ENCODE assay signal across 15 cellular contexts in genomic region chr13:23674795-23675640, GRCh38.
DNase-seq lines count a peak whose midpoint lies in the region; ATAC-seq, FAIRE-seq and TF ChIP-seq lines count a peak whose summit lies in the region.
"Had no signal": no experiment of that assay in that cellular context is flagged by ENCODE, and none has a peak within 500 bp of the region (broad histone marks: within the 10 kb centered on the region; RNA-seq: fewer than 3 reads in every experiment).

No MANE protein-coding gene starts in this region.

- H3K4me3 ChIP-seq in epithelial cell of esophagus (ENCODE audit: low read length) (no peak overlapping the region), smooth muscle cell (no peak overlapping the region)
- H3K4me3 ChIP-seq: skin epidermis had no signal

- no peaks in the 10 kb centered on the region for H3K9me3 ChIP-seq in smooth muscle cell (replicated peaks; ENCODE audit: low read depth)

- TF ChIP-seq CTCF in epithelial cell of esophagus (IDR thresholded peaks at IDR 0.05; ENCODE audit: insufficient read depth, low read depth, low read length, missing control alignments), result no peak
- TF ChIP-seq CTCF in smooth muscle cell (IDR thresholded peaks at IDR 0.05; ENCODE audit: borderline replicate concordance, insufficient read depth, poor library complexity, severe bottlenecking), result no peak

- H3K36me3 ChIP-seq in smooth muscle cell (ENCODE audit: low read depth), result no peaks in the 10 kb centered on the region

- H4K20me1 ChIP-seq in smooth muscle cell (ENCODE audit: low read depth), result no peaks in the 10 kb centered on the region

- H2AFZ ChIP-seq in smooth muscle cell (ENCODE audit: low read depth), result no peak overlapping the region

- peaks cover 13% of the 10 kb centered on the region for H3K4me1 ChIP-seq in smooth muscle cell (ENCODE audit: low read depth)

- in situ Hi-C loops in KBM-7 (cut with MboI; ENCODE audit: low pct_unique_long_range_greater_than_20kb, low sequenced_read_pairs), result no loop called here

- 63% methylated on average over 5 of the region's 5 CpGs for WGBS in smooth muscle cell (ENCODE audit: low lambda C conversion rate)

- H3K27me3 ChIP-seq in smooth muscle cell (ENCODE audit: low read depth), result no peaks in the 10 kb centered on the region

- H3K4me3 Mint-ChIP-seq in activated T-cell treated with anti-CD3 and anti-CD28 coated beads, Interleukin-2, amount 50 U/mL, for 72 hours, result peak overlapping the region in 1 of 2 donors; percentile 32
- H3K4me3 Mint-ChIP-seq: naive B cell had no signal

- H3K27me3 Mint-ChIP-seq in activated T-cell treated with anti-CD3 and anti-CD28 coated beads, Interleukin-2, amount 50 U/mL, for 72 hours (ENCODE audit: low read depth), result peaks cover 12% of the 10 kb centered on the region

- peak overlapping the region; percentile 59 for H3K9ac ChIP-seq in smooth muscle cell (ENCODE audit: low read depth)

- H3K4me2 ChIP-seq in smooth muscle cell, result peak overlapping the region; percentile 62

- H3K79me2 ChIP-seq in smooth muscle cell (ENCODE audit: low read depth), result no peaks in the 10 kb centered on the region

- no peaks in the 10 kb centered on the region for H3K9me3 Mint-ChIP-seq in activated T-cell treated with anti-CD3 and anti-CD28 coated beads, Interleukin-2, amount 50 U/mL, for 72 hours

- peak overlapping the region; percentile 96 for H3K27ac ChIP-seq in smooth muscle cell (ENCODE audit: low read depth)

- H3K27ac Mint-ChIP-seq in activated T-cell treated with anti-CD3 and anti-CD28 coated beads, Interleukin-2, amount 50 U/mL, for 72 hours, result peak overlapping the region; percentile 25
- H3K27ac Mint-ChIP-seq: naive B cell had no signal

- FAIRE-seq in RCC 7860 (lab: Jason Lieb, UNC) (no peak), frontal cortex (lab: Jason Lieb, UNC) (no peak)

- H3K4me1 Mint-ChIP-seq in activated T-cell treated with anti-CD3 and anti-CD28 coated beads, Interleukin-2, amount 50 U/mL, for 72 hours (ENCODE audit: low read depth), result peaks cover 27% of the 10 kb centered on the region
- H3K4me1 Mint-ChIP-seq: naive B cell had no signal

- ATAC-seq in activated T-cell treated with anti-CD3 and anti-CD28 coated beads, Interleukin-2, amount 50 U/mL, for 72 hours (replicated peaks in 1 of 2), result peak; percentile 70 to 81

- peaks cover 20% of the 10 kb centered on the region for H3F3A ChIP-seq in smooth muscle cell (ENCODE audit: low read depth)

- peak; percentile 20 to 42 for DNase-seq in activated T-cell treated with anti-CD3 and anti-CD28 coated beads, Interleukin-2, amount 50 U/mL, for 72 hours
- no peak for DNase-seq in activated T-cell treated with anti-CD3 and anti-CD28 coated beads, Interleukin-2, amount 50 U/mL, for 48 hours
- DNase-seq in RCC 7860 (ENCODE audit: low spot score), result peak; percentile 33
- DNase-seq in epithelial cell of esophagus (ENCODE audit: low read depth), result peak; percentile 96
- DNase-seq in smooth muscle cell (lab: John Stamatoyannopoulos, UW; ENCODE audit: unreplicated experiment), result no peak
- DNase-seq in UCSD-AML1 (lab: John Stamatoyannopoulos, UW; ENCODE audit: unreplicated experiment), result no peak
- DNase-seq in KBM-7, result no peak
- no peak for DNase-seq in frontal cortex (ENCODE audit: low spot score in 2 of 2)
- DNase-seq: activated CD8-positive, alpha-beta memory T cell treated with anti-CD3 and anti-CD28 coated beads, Interleukin-2, amount 50 U/mL, for 4 hours; AML-193; anterior cingulate cortex; naive B cell; NCI-H2171 treated with DMSO at 0.1 percent for 48 hours; T-helper 9 cell had no signal

- no peaks in the 10 kb centered on the region for H3K36me3 Mint-ChIP-seq in activated T-cell treated with anti-CD3 and anti-CD28 coated beads, Interleukin-2, amount 50 U/mL, for 72 hours (ENCODE audit: insufficient read depth in 2 of 2)
- H3K36me3 Mint-ChIP-seq: naive B cell had no signal

Comparison
In these comparisons a context has a peak if more than half of its experiments do, and no peak if none do; other contexts are left out.
1. DNase-seq: peak in activated T-cell treated with anti-CD3 and anti-CD28 coated beads, Interleukin-2, amount 50 U/mL, for 72 hours (2 of 2), RCC 7860 (single experiment) and epithelial cell of esophagus (single experiment); none in activated T-cell treated with anti-CD3 and anti-CD28 coated beads, Interleukin-2, amount 50 U/mL, for 48 hours (0 of 2), smooth muscle cell (single experiment), UCSD-AML1 (single experiment), KBM-7 (single experiment) and frontal cortex (0 of 2).